8 cellular contexts compared by ENCODE assay signal in the genomic region with DNA sequence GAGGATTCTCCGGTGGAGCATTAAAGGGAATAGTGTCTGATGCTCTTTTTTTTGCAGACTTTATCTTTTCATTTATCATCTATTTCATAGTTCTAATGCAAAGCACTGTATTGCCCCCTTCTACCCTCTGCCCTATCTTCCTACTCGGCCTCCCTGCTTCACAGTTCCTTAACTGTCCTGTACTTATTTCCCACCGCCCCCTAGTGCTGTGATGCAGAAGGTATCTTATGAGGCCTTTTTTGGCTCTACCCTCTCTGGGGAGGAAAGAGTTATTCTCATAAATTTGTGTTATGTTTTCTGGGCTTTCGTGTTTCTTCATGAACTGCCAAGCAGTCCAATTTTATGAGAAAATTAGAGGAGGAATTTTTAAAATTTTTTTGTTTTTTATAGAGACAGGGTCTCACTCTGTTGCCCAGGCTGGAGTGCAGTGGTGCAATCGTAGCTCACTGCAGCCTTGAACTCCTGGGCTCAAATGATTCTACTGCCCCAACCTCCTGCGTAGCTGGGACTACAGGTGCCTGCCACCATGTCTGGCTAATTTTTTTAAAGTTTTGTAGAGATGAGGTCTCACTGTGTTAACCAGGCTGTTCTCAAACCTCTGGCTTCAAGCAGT. TPM values are rescaled to one million over a fixed set of nuclear protein-coding genes. Genes with fewer than 3 reads are reported as not detected.
A peak's percentile ranks its signal among the peaks of the same experiment; 100 is the strongest.
DNase-seq lines count a peak whose midpoint lies in the region; ATAC-seq, FAIRE-seq and TF ChIP-seq lines count a peak whose summit lies in the region.

No MANE protein-coding gene starts in this region.

- H3K79me2 ChIP-seq in K562 (ENCODE audit: control insufficient read depth, insufficient read depth, low read length): peaks cover 19% of the 10 kb centered on the region

- no peaks in the 10 kb centered on the region for H4K20me1 ChIP-seq in K562 (replicated peaks; ENCODE audit: control insufficient read depth, insufficient read depth, low read length)

- peak overlapping the region; percentile 98 to 100 (median 100) for H3K27ac Mint-ChIP-seq in CD4-positive, CD25-positive, alpha-beta regulatory T cell

- CTCF ChIA-PET in K562 (lab: Yijun Ruan, JAX; ENCODE audit: low intra/inter-chr PET ratio): no interaction called here

- no TSS peak for BruUV-seq in K562 (replicated peaks; lab: Mats Ljungman, UMichigan)

- in situ Hi-C loops in SK-MEL-5 (cut with HindIII; ENCODE audit: low pct_unique_long_range_greater_than_20kb, low sequenced_read_pairs): no loop called here
- in situ Hi-C loops in K562 (cut with MboI): no loop called here

- H3K36me3 Mint-ChIP-seq in CD4-positive, CD25-positive, alpha-beta regulatory T cell: peaks cover 9% of the 10 kb centered on the region

- peak overlapping the region; percentile 94 to 99 (median 96) for H3K4me3 Mint-ChIP-seq in CD4-positive, CD25-positive, alpha-beta regulatory T cell

- H2AFZ ChIP-seq in K562 (ENCODE audit: low read depth, low read length): 0 out of 2 replicates have a peak overlapping the region, but pooled peaks have one; percentile 97

- no peaks in the 10 kb centered on the region for H3K9me3 ChIP-seq in CD4-positive, CD25-positive, alpha-beta regulatory T cell (ENCODE audit: control insufficient read depth in 2 of 2, low read length in 2 of 2)
- H3K9me3 ChIP-seq in K562 (replicated peaks; ENCODE audit: control insufficient read depth, insufficient read depth, low read depth, low read length): no peaks in the 10 kb centered on the region
- H3K9me3 ChIP-seq in iPS-15b (ENCODE audit: control insufficient read depth, insufficient read depth, low read length): no peaks in the 10 kb centered on the region
- no peaks in the 10 kb centered on the region for H3K9me3 ChIP-seq in skeletal muscle satellite cell (replicated peaks; ENCODE audit: low read length)

- no peaks in the 10 kb centered on the region for H3K27me3 ChIP-seq in CD4-positive, CD25-positive, alpha-beta regulatory T cell (ENCODE audit: control insufficient read depth, insufficient read depth, low read length)
- no peaks in the 10 kb centered on the region for H3K27me3 ChIP-seq in K562 (ENCODE audit: control insufficient read depth in 2 of 2, insufficient read depth in 2 of 2, low read length in 2 of 2)
- H3K27me3 ChIP-seq in iPS-15b (ENCODE audit: control insufficient read depth, insufficient read depth, low read length): no peaks in the 10 kb centered on the region
- no peaks in the 10 kb centered on the region for H3K27me3 ChIP-seq in skeletal muscle satellite cell (ENCODE audit: control insufficient read depth, insufficient read depth, low read length)

- peak in 1 of 2 experiments; percentile 66; a peak in 3 of 4 replicates for TF ChIP-seq RAD21 in K562 (CRISPR knock-in tag; conservative IDR thresholded peaks at IDR 0.05 in 1 of 2, IDR thresholded peaks at IDR 0.05 in 1 of 2)

- H3K36me3 ChIP-seq in CD4-positive, CD25-positive, alpha-beta regulatory T cell (ENCODE audit: control insufficient read depth, insufficient read depth, low read length): peaks cover 20% of the 10 kb centered on the region
- H3K36me3 ChIP-seq in K562 (ENCODE audit: control insufficient read depth, insufficient read depth, low read length) (peaks cover 24% of the 10 kb centered on the region; the same call in 2 of the 3 replicates), iPS-15b (ENCODE audit: control insufficient read depth, insufficient read depth, low read length) (peaks cover 5% of the 10 kb centered on the region), skeletal muscle satellite cell (ENCODE audit: insufficient read depth, low read length) (peaks cover 12% of the 10 kb centered on the region)

- no peaks in the 10 kb centered on the region for H3K9me3 Mint-ChIP-seq in CD4-positive, CD25-positive, alpha-beta regulatory T cell

- no peak for ATAC-seq in CD4-positive, CD25-positive, alpha-beta regulatory T cell (ENCODE audit: low read depth in 2 of 2)
- ATAC-seq in GM19438 (IDR thresholded peaks at IDR 0.05; ENCODE audit: low read depth, unreplicated experiment) (peak; percentile 36), K562 (peak; percentile 89)

- POLR2A ChIA-PET in K562 (lab: Yijun Ruan, JAX): interaction anchor here (0.6 to 1.5 kb wide), 2 partner anchors 17 to 35 kb away, joined by 3 read pairs; no protein-coding TSS in a partner anchor

- H3K27ac ChIP-seq in CD4-positive, CD25-positive, alpha-beta regulatory T cell (ENCODE audit: insufficient read depth, low read length, poor library complexity, severe bottlenecking): peak overlapping the region; percentile 90
- H3K27ac ChIP-seq in K562 (ENCODE audit: extremely low read depth, low read depth, low read length): peak overlapping the region; percentile 97

- peaks cover 3 to 50% (median 21%) of the 10 kb centered on the region in 4 donors for H3K4me1 Mint-ChIP-seq in CD4-positive, CD25-positive, alpha-beta regulatory T cell

- peaks cover 5% of the 10 kb centered on the region for H3K27me3 Mint-ChIP-seq in CD4-positive, CD25-positive, alpha-beta regulatory T cell

- TF ChIP-seq CTCF in K562 (IDR thresholded peaks at IDR 0.05 in 2 of 3, conservative IDR thresholded peaks at IDR 0.05 in 1 of 3; ENCODE audit: insufficient read depth in 2 of 3, low read depth in 1 of 3, low read length in 3 of 3): peak; percentile 64 to 72 (median 68)

- TF ChIP-seq POLR2A in K562 (conservative IDR thresholded peaks at IDR 0.05): no peak

- H3K4me1 ChIP-seq in CD4-positive, CD25-positive, alpha-beta regulatory T cell (ENCODE audit: control insufficient read depth, insufficient read depth, low read length, poor library complexity, severe bottlenecking): peaks cover 22% of the 10 kb centered on the region
- H3K4me1 ChIP-seq in K562 (replicated peaks in 1 of 2; ENCODE audit: control insufficient read depth in 2 of 2, insufficient read depth in 2 of 2, low read length in 2 of 2) (peaks cover 0 to 2% of the 10 kb centered on the region in 2 experiments; a peak in 1 of 5 replicates), iPS-15b (ENCODE audit: control insufficient read depth, insufficient read depth, low read length) (no peaks in the 10 kb centered on the region), skeletal muscle satellite cell (ENCODE audit: control insufficient read depth, insufficient read depth, low read length) (peaks cover 12% of the 10 kb centered on the region)

- no peaks in the 10 kb centered on the region for H3K9me1 ChIP-seq in K562 (ENCODE audit: control insufficient read depth, insufficient read depth, low read length)

- H3K9ac ChIP-seq in K562 (ENCODE audit: insufficient read depth in 1 of 2, low read depth in 2 of 2, low read length in 2 of 2) (peak overlapping the region in 1 of 2 experiments; percentile 90; a peak in 2 of 4 replicates), iPS-15b (ENCODE audit: low read depth, low read length) (peak overlapping the region; percentile 86), skeletal muscle satellite cell (ENCODE audit: low read depth, low read length) (peak overlapping the region; percentile 95)

- peak overlapping the region; percentile 97 for H3K4me3 ChIP-seq in CD4-positive, CD25-positive, alpha-beta regulatory T cell (ENCODE audit: low read depth, low read length)
- H3K4me3 ChIP-seq in K562: peak overlapping the region; percentile 70
- H3K4me3 ChIP-seq in iPS-15b (ENCODE audit: low read depth, low read length): peak overlapping the region; percentile 82
- peak overlapping the region; percentile 94 for H3K4me3 ChIP-seq in skeletal muscle satellite cell (ENCODE audit: low read length)

- H3K4me2 ChIP-seq in K562 (ENCODE audit: insufficient read depth, low read length) (peak overlapping the region; percentile 93), skeletal muscle satellite cell (ENCODE audit: low read length) (peak overlapping the region; percentile 95)

- intact Hi-C loops in K562 (cut with micrococcal nuclease): no loop called here

- no peak for TF ChIP-seq EP300 in K562 (IDR thresholded peaks at IDR 0.05; ENCODE audit: low read length)

- peak; percentile 34 to 76 (median 35) for DNase-seq in CD4-positive, CD25-positive, alpha-beta regulatory T cell
- peak; percentile 73 for DNase-seq in LoVo (ENCODE audit: low spot score)
- peak; percentile 86 for DNase-seq in SK-MEL-5 (ENCODE audit: low read depth, low spot score)
- DNase-seq in K562 (ENCODE audit: extremely low read depth in 1 of 4, low spot score in 3 of 4): peak; percentile 52 to 79 (median 60)
- no peak for DNase-seq in activated CD4-positive, CD25-positive, alpha-beta regulatory T cell treated with anti-CD3 and anti-CD28 coated beads, Interleukin-2, amount 50 U/mL, for 72 hours

- FAIRE-seq in K562 (lab: Jason Lieb, UNC): peak; percentile 91

- 20% methylated on average over 5 of the region's 6 CpGs for WGBS in K562 (ENCODE audit: insufficient coverage, low coverage, missing lambda C conversion rate)

RNA-seq across cellular contexts. Expression of a gene that starts 1.2 kb away (rescaled TPM):
- 80.0 TPM for total RNA-seq in CD4-positive, CD25-positive, alpha-beta regulatory T cell
- 10 to 100 TPM; 38.8 to 53.4 (median 45.5) TPM for polyA plus RNA-seq in CD4-positive, CD25-positive, alpha-beta regulatory T cell
- total RNA-seq in SK-MEL-5 (2014; rRNA removed; shearing (Covaris generic)): 20.7 and 23.4 TPM in 2 replicates
- 24.6 and 34.9 TPM in 2 replicates for polyA plus RNA-seq in SK-MEL-5 (2015; cell fraction: cytosol; rRNA removed)
- polyA plus RNA-seq in SK-MEL-5 (2015; cell fraction: nucleus; rRNA removed): 69.5 and 78.8 TPM in 2 replicates
- total RNA-seq in K562 (2011; cell fraction: chromatin; rRNA removed; ENCODE audit: low replicate concordance): 82.9 and 129 TPM in 2 replicates
- 71.0 and 80.7 TPM in 2 replicates for total RNA-seq in K562 (2011; cell fraction: nucleolus; rRNA removed)
- 91.7 and 103 TPM in 2 replicates for total RNA-seq in K562 (2011; cell fraction: nucleoplasm; rRNA removed)
- total RNA-seq in K562 (2014; rRNA removed) (18.3 and 23.3 TPM in 2 replicates), K562 (2014; rRNA removed; fragmentation: Illumina TruSeq; extraction: Trizol) (14.5 and 15.0 TPM in 2 replicates), K562 (2015; rRNA removed; fragmentation: Illumina TruSeq; extraction: Trizol) (17.7 and 18.9 TPM in 2 replicates), K562 (2021) (18.2 and 20.0 TPM in 2 replicates)
- polyA plus RNA-seq in K562 (2011; rRNA removed) (14.2 and 15.3 TPM in 2 replicates), K562 (2014; fragmentation: Illumina TruSeq; extraction: Trizol) (19.4 and 30.3 TPM in 2 replicates), K562 (2014; fragmentation: Nextera tagmentation; extraction: Ambion mirVana) (10 to 100 TPM; 21.7 to 22.8 TPM), K562 (2014; rRNA removed) (19.9 and 31.1 TPM in 2 replicates)
- polyA plus RNA-seq in K562 (2011; cell fraction: cytosol; rRNA removed): 13.9 and 16.2 TPM in 2 replicates
- polyA plus RNA-seq in K562 (2011; cell fraction: nucleus; rRNA removed): 27.4 and 42.2 TPM in 2 replicates
- polyA plus RNA-seq in K562 (2012): 20.9 and 34.7 TPM in 2 replicates
- 24.9 and 33.1 TPM in 2 replicates for polyA minus RNA-seq in K562 (2011; rRNA and poly(A)+ RNA removed)
- polyA minus RNA-seq in K562 (2011; cell fraction: cytosol; rRNA and poly(A)+ RNA removed): 16.4 and 17.1 TPM in 2 replicates
- 20.2 and 29.7 TPM in 2 replicates for polyA minus RNA-seq in K562 (2011; cell fraction: nucleus; rRNA and poly(A)+ RNA removed)
- 11.7 and 13.5 TPM in 2 replicates for total RNA-seq in skeletal muscle satellite cell (2012; rRNA removed)

RNA-seq across cellular contexts. Expression of a gene that starts 18.9 kb away (rescaled TPM):
- total RNA-seq in CD4-positive, CD25-positive, alpha-beta regulatory T cell: 46.6 TPM
- polyA plus RNA-seq in CD4-positive, CD25-positive, alpha-beta regulatory T cell: 10 to 100 TPM; 22.0 to 29.7 (median 27.4) TPM
- 70.1 and 76.9 TPM in 2 replicates for total RNA-seq in SK-MEL-5 (2014; rRNA removed; shearing (Covaris generic))
- polyA plus RNA-seq in SK-MEL-5 (2015; cell fraction: cytosol; rRNA removed): 52.0 and 60.1 TPM in 2 replicates
- polyA plus RNA-seq in SK-MEL-5 (2015; cell fraction: nucleus; rRNA removed): 53.3 and 73.4 TPM in 2 replicates
- total RNA-seq in K562 (2011; cell fraction: chromatin; rRNA removed; ENCODE audit: low replicate concordance): 111 and 149 TPM in 2 replicates
- total RNA-seq in K562 (2011; cell fraction: nucleolus; rRNA removed): 75.3 and 79.9 TPM in 2 replicates
- total RNA-seq in K562 (2011; cell fraction: nucleoplasm; rRNA removed): 72.1 and 90.5 TPM in 2 replicates
- total RNA-seq in K562 (2014; rRNA removed) (89.5 and 124 TPM in 2 replicates), K562 (2014; rRNA removed; fragmentation: Illumina TruSeq; extraction: Trizol) (98.1 and 105 TPM in 2 replicates), K562 (2015; rRNA removed; fragmentation: Illumina TruSeq; extraction: Trizol) (98.5 and 98.7 TPM in 2 replicates), K562 (2021) (154 and 158 TPM in 2 replicates)
- polyA plus RNA-seq in K562 (2011; rRNA removed) (70.7 and 90.1 TPM in 2 replicates), K562 (2014; fragmentation: Illumina TruSeq; extraction: Trizol) (115 and 144 TPM in 2 replicates), K562 (2014; fragmentation: Nextera tagmentation; extraction: Ambion mirVana) (10 to 100 TPM; 16.3 to 30.9 TPM), K562 (2014; rRNA removed) (82.4 and 90.7 TPM in 2 replicates)
- polyA plus RNA-seq in K562 (2011; cell fraction: cytosol; rRNA removed): 59.7 and 61.4 TPM in 2 replicates
- 77.0 and 87.5 TPM in 2 replicates for polyA plus RNA-seq in K562 (2011; cell fraction: nucleus; rRNA removed)
- polyA plus RNA-seq in K562 (2012): 52.3 and 118 TPM in 2 replicates
- 102 and 125 TPM in 2 replicates for polyA minus RNA-seq in K562 (2011; rRNA and poly(A)+ RNA removed)
- polyA minus RNA-seq in K562 (2011; cell fraction: cytosol; rRNA and poly(A)+ RNA removed): 53.3 and 73.9 TPM in 2 replicates
- 59.9 and 81.8 TPM in 2 replicates for polyA minus RNA-seq in K562 (2011; cell fraction: nucleus; rRNA and poly(A)+ RNA removed)
- 50.7 and 55.0 TPM in 2 replicates for total RNA-seq in skeletal muscle satellite cell (2012; rRNA removed)

RNA-seq across cellular contexts. Expression of a gene that starts 21.2 kb away (rescaled TPM):
- total RNA-seq in CD4-positive, CD25-positive, alpha-beta regulatory T cell: not detected
- polyA plus RNA-seq in CD4-positive, CD25-positive, alpha-beta regulatory T cell: 1 to 10 TPM in 2 of 4 donors, under 1 TPM in 2; 0.77 to 1.2 (median 1.0) TPM
- total RNA-seq in SK-MEL-5 (2014; rRNA removed; shearing (Covaris generic)): 0.05 TPM in 1 of 2 replicates, not detected in the other
- 0.24 TPM in 1 of 2 replicates, not detected in the other for polyA plus RNA-seq in SK-MEL-5 (2015; cell fraction: cytosol; rRNA removed)
- 0.77 and 1.5 TPM in 2 replicates for polyA plus RNA-seq in SK-MEL-5 (2015; cell fraction: nucleus; rRNA removed)
- 0.16 TPM in 1 of 2 replicates, not detected in the other for total RNA-seq in K562 (2011; cell fraction: chromatin; rRNA removed; ENCODE audit: low replicate concordance)
- not detected in 2 replicates for total RNA-seq in K562 (2011; cell fraction: nucleolus; rRNA removed)
- not detected in 2 replicates for total RNA-seq in K562 (2011; cell fraction: nucleoplasm; rRNA removed)
- not detected in 2 replicates for total RNA-seq in K562 (2014; rRNA removed)
- total RNA-seq in K562 (2014; rRNA removed; fragmentation: Illumina TruSeq; extraction: Trizol): not detected in 2 replicates
- not detected in 2 replicates for total RNA-seq in K562 (2015; rRNA removed; fragmentation: Illumina TruSeq; extraction: Trizol)
- not detected in 2 replicates for total RNA-seq in K562 (2021)
- 0.03 TPM in 1 of 2 replicates, not detected in the other for polyA plus RNA-seq in K562 (2011; rRNA removed)
- polyA plus RNA-seq in K562 (2011; cell fraction: cytosol; rRNA removed): not detected in 2 replicates
- not detected in 2 replicates for polyA plus RNA-seq in K562 (2011; cell fraction: nucleus; rRNA removed)
- polyA plus RNA-seq in K562 (2012): 0.72 and 0.83 TPM in 2 replicates
- not detected in 2 replicates for polyA plus RNA-seq in K562 (2014; fragmentation: Illumina TruSeq; extraction: Trizol)
- under 1 TPM; 0.07 to 0.10 TPM for polyA plus RNA-seq in K562 (2014; fragmentation: Nextera tagmentation; extraction: Ambion mirVana)
- not detected in 2 replicates for polyA plus RNA-seq in K562 (2014; rRNA removed)
- not detected in 2 replicates for polyA minus RNA-seq in K562 (2011; rRNA and poly(A)+ RNA removed)
- polyA minus RNA-seq in K562 (2011; cell fraction: cytosol; rRNA and poly(A)+ RNA removed): not detected in 2 replicates
- not detected in 2 replicates for polyA minus RNA-seq in K562 (2011; cell fraction: nucleus; rRNA and poly(A)+ RNA removed)
- not detected in 2 replicates for total RNA-seq in skeletal muscle satellite cell (2012; rRNA removed)

RNA-seq across cellular contexts. Expression of a gene that starts 43.2 kb away (rescaled TPM):
- total RNA-seq in CD4-positive, CD25-positive, alpha-beta regulatory T cell: not detected
- not detected for polyA plus RNA-seq in CD4-positive, CD25-positive, alpha-beta regulatory T cell
- total RNA-seq in SK-MEL-5 (2014; rRNA removed; shearing (Covaris generic)): not detected in 2 replicates
- not detected in 2 replicates for polyA plus RNA-seq in SK-MEL-5 (2015; cell fraction: cytosol; rRNA removed)
- polyA plus RNA-seq in SK-MEL-5 (2015; cell fraction: nucleus; rRNA removed): not detected in 2 replicates
- not detected in 2 replicates for total RNA-seq in K562 (2011; cell fraction: chromatin; rRNA removed; ENCODE audit: low replicate concordance)
- not detected in 2 replicates for total RNA-seq in K562 (2011; cell fraction: nucleolus; rRNA removed)
- total RNA-seq in K562 (2011; cell fraction: nucleoplasm; rRNA removed): not detected in 2 replicates
- total RNA-seq in K562 (2014; rRNA removed) (not detected in 2 replicates), K562 (2014; rRNA removed; fragmentation: Illumina TruSeq; extraction: Trizol) (not detected in 2 replicates), K562 (2015; rRNA removed; fragmentation: Illumina TruSeq; extraction: Trizol) (not detected in 2 replicates), K562 (2021) (not detected in 2 replicates)
- polyA plus RNA-seq in K562 (2011; rRNA removed) (not detected in 2 replicates), K562 (2014; fragmentation: Illumina TruSeq; extraction: Trizol) (not detected in 2 replicates), K562 (2014; fragmentation: Nextera tagmentation; extraction: Ambion mirVana) (not detected), K562 (2014; rRNA removed) (not detected in 2 replicates)
- not detected in 2 replicates for polyA plus RNA-seq in K562 (2011; cell fraction: cytosol; rRNA removed)
- polyA plus RNA-seq in K562 (2011; cell fraction: nucleus; rRNA removed): not detected in 2 replicates
- polyA plus RNA-seq in K562 (2012): 0.08 and 0.30 TPM in 2 replicates
- not detected in 2 replicates for polyA minus RNA-seq in K562 (2011; rRNA and poly(A)+ RNA removed)
- not detected in 2 replicates for polyA minus RNA-seq in K562 (2011; cell fraction: cytosol; rRNA and poly(A)+ RNA removed)
- polyA minus RNA-seq in K562 (2011; cell fraction: nucleus; rRNA and poly(A)+ RNA removed): not detected in 2 replicates
- not detected in 2 replicates for total RNA-seq in skeletal muscle satellite cell (2012; rRNA removed)

Comparison
In these comparisons a context has a peak if more than half of its experiments do, and no peak if none do; other contexts are left out.
1. ATAC-seq: peak in GM19438 (single experiment) and K562 (single experiment); none in CD4-positive, CD25-positive, alpha-beta regulatory T cell (0 of 2).
2. Peak in every context shown above with its lines, with median percentiles within 50 percentile points of each other: H3K4me3 ChIP-seq.